In the genomic region with DNA sequence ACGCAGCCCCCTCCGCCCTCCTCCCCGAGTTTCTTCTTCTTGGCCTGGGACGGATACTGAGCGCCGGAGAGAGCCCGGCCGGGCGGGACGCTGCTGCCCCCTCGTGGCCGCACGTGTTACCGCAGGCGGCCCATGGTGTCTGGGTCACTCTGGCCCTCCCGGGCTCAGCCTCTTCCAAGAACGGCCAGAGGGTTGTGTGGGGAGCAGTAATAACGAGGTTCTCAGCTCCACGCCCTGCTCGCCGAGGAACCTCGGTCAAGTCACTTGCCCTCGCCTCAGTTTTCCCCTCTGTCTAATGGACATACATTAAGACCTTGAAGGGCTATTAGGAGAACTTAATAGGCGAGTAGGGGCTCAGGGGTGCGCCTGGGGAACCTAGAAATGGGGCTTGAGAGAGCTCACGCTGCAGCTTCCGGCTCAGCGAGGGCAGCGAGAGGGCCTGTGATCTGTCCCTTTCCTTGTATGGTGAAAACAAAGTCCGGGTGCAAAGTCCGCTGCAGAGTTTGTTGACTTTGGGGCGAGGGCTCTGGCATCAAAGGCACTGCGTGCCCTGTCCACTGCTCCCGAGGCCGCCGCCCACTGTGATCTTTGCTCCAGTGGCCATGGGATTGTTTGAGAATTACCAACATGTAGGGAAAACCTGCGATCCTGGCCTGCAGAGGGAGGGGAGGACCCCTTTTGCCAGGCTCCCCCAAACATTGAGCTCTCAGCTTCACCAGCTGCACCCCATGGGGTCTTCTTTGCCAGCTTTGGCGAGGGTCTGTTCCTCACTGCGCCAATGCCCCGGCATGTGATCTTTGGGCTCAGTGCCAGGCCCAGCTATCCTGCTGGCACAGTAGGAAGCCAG, we compare ENCODE assay signal across 8 cellular contexts.
DNase-seq lines count a peak whose midpoint lies in the region; ATAC-seq lines count a peak whose summit lies in the region.

No MANE protein-coding gene starts in this region.

- no peaks in the 10 kb centered on the region for H3K36me3 Mint-ChIP-seq in memory B cell

- no peaks in the 10 kb centered on the region for H3K27me3 ChIP-seq in HAP-1 (ENCODE audit: low read depth)

- H3K4me3 ChIP-seq in HAP-1: no peak overlapping the region

- no peak overlapping the region for H3K4me3 Mint-ChIP-seq in memory B cell

- ATAC-seq in memory B cell (ENCODE audit: low read depth) (peak; percentile 96), HG03432 (IDR thresholded peaks at IDR 0.05; ENCODE audit: unreplicated experiment) (no peak)

- H3K9me3 ChIP-seq in HAP-1: no peaks in the 10 kb centered on the region

- H3K27ac Mint-ChIP-seq in memory B cell: no peak overlapping the region

- no peaks in the 10 kb centered on the region for H3K27me3 Mint-ChIP-seq in memory B cell

- DNase-seq in COLO668 (lab: John Stamatoyannopoulos, UW; ENCODE audit: unreplicated experiment) (peak; percentile 64), HAP-1 (ENCODE audit: low spot score in 2 of 2) (peak; percentile 61 to 83), NCI-H69 (lab: John Stamatoyannopoulos, UW) (peak; percentile 65), ecto neural progenitor cell (ENCODE audit: low spot score) (peak; percentile 90), memory B cell (ENCODE audit: low spot score in 2 of 2) (peak; percentile 84 to 92)
- peak; percentile 75 to 79 for DNase-seq in activated CD4-positive, alpha-beta T cell treated with anti-CD3 and anti-CD28 coated beads, Interleukin-2, amount 50 U/mL, for 48 hours
- peak; percentile 47 for DNase-seq in stimulated activated CD8-positive, alpha-beta memory T cell treated with anti-CD3 and anti-CD28 coated beads, Interleukin-12 subunit alpha, Interleukin-12 subunit beta, amount 100 ng/mL, for 4 hours (ENCODE audit: low read depth)

- H3K4me1 ChIP-seq in HAP-1: no peaks in the 10 kb centered on the region

- in situ Hi-C loops in HAP-1 (cut with MboI; ENCODE audit: low sequenced_read_pairs): no loop called here

- peaks cover 18% of the 10 kb centered on the region for H3K4me1 Mint-ChIP-seq in memory B cell

- no peaks in the 10 kb centered on the region for H3K36me3 ChIP-seq in HAP-1 (replicated peaks)

- H3K9me3 Mint-ChIP-seq in memory B cell: no peaks in the 10 kb centered on the region
